ENCODE assay signal across 15 cellular contexts in genomic region chr13:56189439-56189838, GRCh38.
DNase-seq lines count a peak whose midpoint lies in the region; TF ChIP-seq lines count a peak whose summit lies in the region.
"Had no signal": no experiment of that assay in that cellular context is flagged by ENCODE, and none has a peak within 500 bp of the region (broad histone marks: within the 10 kb centered on the region; RNA-seq: fewer than 3 reads in every experiment).

No MANE protein-coding gene starts in this region.

- TF ChIP-seq CTCF in MCF 10A (IDR thresholded peaks at IDR 0.05; ENCODE audit: unreplicated experiment) (no peak), breast epithelium (IDR thresholded peaks at IDR 0.05) (no peak)

- no peaks in the 10 kb centered on the region for H3K36me3 ChIP-seq in breast epithelium
- H3K36me3 ChIP-seq in mesendoderm (ENCODE audit: control insufficient read depth, insufficient read depth, low read length): no peaks in the 10 kb centered on the region

- no peak overlapping the region for H2BK5ac ChIP-seq in mesendoderm (ENCODE audit: low read length)

- no peak overlapping the region for H3K56ac ChIP-seq in mesendoderm (ENCODE audit: low read length)

- H3K4me3 ChIP-seq in breast epithelium (no peak overlapping the region), mesendoderm (ENCODE audit: low read length) (no peak overlapping the region)
- H3K4me3 ChIP-seq: GM12878 had no signal

- H3K36me3 Mint-ChIP-seq in MCF 10A (ENCODE audit: insufficient read depth, unreplicated experiment): no peaks in the 10 kb centered on the region
- no peaks in the 10 kb centered on the region for H3K36me3 Mint-ChIP-seq in activated naive CD8-positive, alpha-beta T cell treated with anti-CD3 and anti-CD28 coated beads for 36 hours
- H3K36me3 Mint-ChIP-seq: CD14-positive monocyte; CD8-positive, alpha-beta T cell; IgD-negative memory B cell had no signal

- no peak overlapping the region for H3K4ac ChIP-seq in mesendoderm (ENCODE audit: low read depth, low read length)

- H3K79me1 ChIP-seq in mesendoderm (ENCODE audit: low read length): no peaks in the 10 kb centered on the region

- DNase-seq in DMS 273 (lab: John Stamatoyannopoulos, UW; ENCODE audit: unreplicated experiment) (peak; percentile 9), DMS 273 treated with DMSO at 0.1 percent for 48 hours (lab: John Stamatoyannopoulos, UW) (no peak), MCF 10A (ENCODE audit: unreplicated experiment) (peak; percentile 68), breast epithelium (ENCODE audit: low spot score in 2 of 2) (no peak), mesendoderm (peak; percentile 17), HuH-7 (ENCODE audit: low spot score) (no peak)
- DNase-seq in activated naive CD8-positive, alpha-beta T cell treated with anti-CD3 and anti-CD28 coated beads for 36 hours: no peak
- DNase-seq: CD8-positive, alpha-beta T cell; COR-L47; DMS79; H7 had no signal

- BruUV-seq in MCF 10A (replicated peaks; lab: Mats Ljungman, UMichigan): no TSS peak

- peaks cover 5 to 8% of the 10 kb centered on the region in 2 donors for H3K9me3 ChIP-seq in breast epithelium

- POLR2A ChIA-PET in MCF 10A (lab: Yijun Ruan, JAX): interaction anchor here (0.7 to 0.8 kb wide), 2 partner anchors 26 to 143 kb away, joined by 3 read pairs; no protein-coding TSS in a partner anchor

- H3K4me1 Mint-ChIP-seq in MCF 10A (ENCODE audit: insufficient read depth, unreplicated experiment): no peaks in the 10 kb centered on the region
- H3K4me1 Mint-ChIP-seq in activated naive CD8-positive, alpha-beta T cell treated with anti-CD3 and anti-CD28 coated beads for 36 hours: no peaks in the 10 kb centered on the region
- H3K4me1 Mint-ChIP-seq: CD14-positive monocyte, IgD-negative memory B cell had no signal

- no peak overlapping the region for H4K5ac ChIP-seq in mesendoderm (ENCODE audit: low read length)

- H3K4me3 Mint-ChIP-seq in MCF 10A (ENCODE audit: unreplicated experiment): no peak overlapping the region
- no peak overlapping the region for H3K4me3 Mint-ChIP-seq in activated naive CD8-positive, alpha-beta T cell treated with anti-CD3 and anti-CD28 coated beads for 36 hours
- H3K4me3 Mint-ChIP-seq: CD14-positive monocyte; CD8-positive, alpha-beta T cell; IgD-negative memory B cell had no signal

- no peak overlapping the region for H4K8ac ChIP-seq in mesendoderm (ENCODE audit: low read depth, low read length)

- CTCF ChIA-PET in MCF 10A (lab: Yijun Ruan, JAX): interaction anchor here (0.6 to 0.7 kb wide), 2 partner anchors 21 to 389 kb away, joined by 3 to 4 read pairs; no protein-coding TSS in a partner anchor

- intact Hi-C loops in MCF 10A (cut with micrococcal nuclease) (no loop called here), breast epithelium (cut with DNase I; ENCODE audit: low total_unique reads) (no loop called here)

- H3K9ac ChIP-seq in mesendoderm (ENCODE audit: low read length): no peak overlapping the region

- no peak overlapping the region for H3K4me2 ChIP-seq in mesendoderm (ENCODE audit: low read length)

- no peaks in the 10 kb centered on the region for H3K4me1 ChIP-seq in breast epithelium
- H3K4me1 ChIP-seq in mesendoderm (ENCODE audit: control insufficient read depth, low read depth, low read length): no peaks in the 10 kb centered on the region

- no peak overlapping the region for H3K27ac Mint-ChIP-seq in MCF 10A (ENCODE audit: low read depth, unreplicated experiment)
- H3K27ac Mint-ChIP-seq in activated naive CD8-positive, alpha-beta T cell treated with anti-CD3 and anti-CD28 coated beads for 36 hours: no peak overlapping the region
- H3K27ac Mint-ChIP-seq: CD14-positive monocyte; CD8-positive, alpha-beta T cell; IgD-negative memory B cell had no signal

- H3K27me3 Mint-ChIP-seq in MCF 10A (ENCODE audit: insufficient read depth, unreplicated experiment): no peaks in the 10 kb centered on the region
- no peaks in the 10 kb centered on the region for H3K27me3 Mint-ChIP-seq in activated naive CD8-positive, alpha-beta T cell treated with anti-CD3 and anti-CD28 coated beads for 36 hours
- H3K27me3 Mint-ChIP-seq: IgD-negative memory B cell had no signal

- WGBS in mesendoderm (ENCODE audit: extremely low coverage, insufficient coverage, low lambda C conversion rate): no CpG with 5 or more reads among the region's 1 CpG

- no peaks in the 10 kb centered on the region for H3K9me3 Mint-ChIP-seq in MCF 10A (ENCODE audit: unreplicated experiment)
- H3K9me3 Mint-ChIP-seq in activated naive CD8-positive, alpha-beta T cell treated with anti-CD3 and anti-CD28 coated beads for 36 hours: peaks cover 3% of the 10 kb centered on the region

- H2BK15ac ChIP-seq in mesendoderm (replicated peaks; ENCODE audit: low read depth): no peak overlapping the region

- H3K18ac ChIP-seq in mesendoderm (ENCODE audit: low read length): no peak overlapping the region

- no peak overlapping the region for H2AK5ac ChIP-seq in mesendoderm (ENCODE audit: low read length)

- H3K23ac ChIP-seq in mesendoderm (ENCODE audit: low read length): no peak overlapping the region

- H3K27me3 ChIP-seq in breast epithelium (no peaks in the 10 kb centered on the region), mesendoderm (ENCODE audit: insufficient read depth, low read length, poor library complexity) (no peaks in the 10 kb centered on the region)

- no peaks in the 10 kb centered on the region for H3K79me2 ChIP-seq in mesendoderm (ENCODE audit: control insufficient read depth, insufficient read depth, low read length)

- TF ChIP-seq POLR2A in breast epithelium (IDR thresholded peaks at IDR 0.05): no peak

- H2BK120ac ChIP-seq in mesendoderm (ENCODE audit: low read depth, low read length): no peak overlapping the region

- H3K27ac ChIP-seq in breast epithelium (no peak overlapping the region), mesendoderm (ENCODE audit: low read depth, low read length) (no peak overlapping the region)
- H3K27ac ChIP-seq: 22Rv1 had no signal

Comparison
In these comparisons a context has a peak if more than half of its experiments do, and no peak if none do; other contexts are left out.
1. DNase-seq: peak in DMS 273 (single experiment), MCF 10A (single experiment) and mesendoderm (single experiment); none in DMS 273 treated with DMSO at 0.1 percent for 48 hours (single experiment), breast epithelium (0 of 2), activated naive CD8-positive, alpha-beta T cell treated with anti-CD3 and anti-CD28 coated beads for 36 hours (single experiment) and HuH-7 (single experiment).